9 cellular contexts compared by ENCODE assay signal in the genomic region with DNA sequence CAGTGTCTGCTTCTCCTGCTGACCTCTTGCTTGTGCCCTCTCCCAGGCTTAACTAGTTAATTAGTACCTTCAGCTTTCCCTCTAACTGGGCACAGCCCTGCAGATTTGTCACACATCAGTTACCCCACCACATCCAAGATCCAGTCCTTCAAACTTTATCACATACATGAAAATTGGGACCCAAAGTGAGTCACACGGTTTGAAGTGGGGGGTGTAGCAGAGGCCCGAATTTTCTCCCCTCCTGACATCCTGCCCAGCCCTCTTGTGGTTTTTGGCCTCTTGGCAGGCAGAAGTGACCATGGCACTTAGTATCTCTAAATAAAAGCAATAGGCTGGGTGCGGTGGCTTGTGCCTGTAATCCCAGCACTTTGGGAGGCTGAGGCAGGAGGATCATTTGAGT. TPM values are rescaled to one million over a fixed set of nuclear protein-coding genes. Genes with fewer than 3 reads are reported as not detected.
DNase-seq lines count a peak whose midpoint lies in the region; ATAC-seq and TF ChIP-seq lines count a peak whose summit lies in the region.
"Had no signal": no experiment of that assay in that cellular context is flagged by ENCODE, and none has a peak within 500 bp of the region (broad histone marks: within the 10 kb centered on the region; RNA-seq: fewer than 3 reads in every experiment).

No MANE protein-coding gene starts in this region.

- POLR2A ChIA-PET in CD4-positive, alpha-beta T cell (lab: Charles Lee): interaction anchor here (0.8 to 1.7 kb wide), 3 partner anchors 10 to 32 kb away, joined by 3 to 5 read pairs (median 4); no protein-coding TSS in a partner anchor

- intact Hi-C loops in CD4-positive, alpha-beta T cell (cut with DNase I, micrococcal nuclease): loop anchor here in 1 of 2 experiments (5.0 kb wide), 1 partner anchor 1066 kb away; no protein-coding TSS in a partner anchor

- TF ChIP-seq CTCF in CD4-positive, alpha-beta T cell (IDR thresholded peaks at IDR 0.05): no peak
- TF ChIP-seq CTCF in right atrium auricular region (IDR thresholded peaks at IDR 0.05): no peak

- CTCF ChIA-PET in CD4-positive, alpha-beta T cell (lab: Charles Lee): interaction anchor here (3.3 kb wide), 1 partner anchor 32 kb away, joined by 8 read pairs; no protein-coding TSS in a partner anchor

- no peaks in the 10 kb centered on the region for H3K27me3 ChIP-seq in CD4-positive, alpha-beta T cell (ENCODE audit: control insufficient read depth, insufficient read depth, low read length)
- H3K27me3 ChIP-seq in right atrium auricular region: no peaks in the 10 kb centered on the region
- H3K27me3 ChIP-seq: hepatocyte had no signal

- peak overlapping the region; percentile 84 for H3K27ac Mint-ChIP-seq in CD4-positive, alpha-beta T cell

- H3K36me3 ChIP-seq in right atrium auricular region: peaks cover 6% of the 10 kb centered on the region

- H3K9me3 ChIP-seq in CD4-positive, alpha-beta T cell (ENCODE audit: control insufficient read depth, low read length): no peaks in the 10 kb centered on the region
- no peaks in the 10 kb centered on the region for H3K9me3 ChIP-seq in right atrium auricular region

- peaks cover 76% of the 10 kb centered on the region for H3K4me1 Mint-ChIP-seq in CD4-positive, alpha-beta T cell (ENCODE audit: low read depth)

- peaks cover 3% of the 10 kb centered on the region for H3K36me3 Mint-ChIP-seq in CD4-positive, alpha-beta T cell (ENCODE audit: low read depth)

- H3K4me3 Mint-ChIP-seq in CD4-positive, alpha-beta T cell: peak overlapping the region; percentile 92

- H3K4me1 ChIP-seq in right atrium auricular region: peaks cover 0 to 74% of the 10 kb centered on the region in 2 donors

- no peak for DNase-seq in CD4-positive, alpha-beta T cell
- DNase-seq in MV-4-11 (lab: John Stamatoyannopoulos, UW) (peak; percentile 42), right atrium auricular region (ENCODE audit: low spot score) (no peak), epidermal melanocyte (ENCODE audit: insufficient read length, low spot score) (no peak), occipital lobe (lab: John Stamatoyannopoulos, UW) (no peak)
- DNase-seq: activated gamma-delta T cell treated with Interleukin-2 at 50 U/mL for 16 hours, small intestine had no signal

- H3K27me3 Mint-ChIP-seq in CD4-positive, alpha-beta T cell: no peaks in the 10 kb centered on the region

- H3K4me3 ChIP-seq in right atrium auricular region: no peak overlapping the region
- H3K4me3 ChIP-seq: hepatocyte had no signal

- no peak overlapping the region for H3K27ac ChIP-seq in CD4-positive, alpha-beta T cell (ENCODE audit: low read depth, low read length)
- peak overlapping the region; percentile 97 to 98 for H3K27ac ChIP-seq in right atrium auricular region
- H3K27ac ChIP-seq: hepatocyte had no signal

- ATAC-seq in CD4-positive, alpha-beta T cell (ENCODE audit: poor library complexity): no peak
- no peak for ATAC-seq in GM19324 (IDR thresholded peaks at IDR 0.05; ENCODE audit: low FRiP score, unreplicated experiment)

- H3K9me3 Mint-ChIP-seq in CD4-positive, alpha-beta T cell: no peaks in the 10 kb centered on the region

RNA-seq across cellular contexts. Expression of a gene that starts 3.9 kb away (rescaled TPM):
- 10 to 100 TPM; 16.4 to 16.6 TPM for total RNA-seq in CD4-positive, alpha-beta T cell
- 100 to 1,000 TPM; 148 to 187 TPM for total RNA-seq in right atrium auricular region
- total RNA-seq in occipital lobe: 5.5 TPM

RNA-seq across cellular contexts. Expression of a gene that starts 9.3 kb away (rescaled TPM):
- total RNA-seq in CD4-positive, alpha-beta T cell: 1 to 10 TPM; 3.5 to 3.7 TPM
- total RNA-seq in right atrium auricular region (1 to 10 TPM; 4.7 to 9.9 TPM), occipital lobe (0.16 TPM)

RNA-seq across cellular contexts. Expression of a gene that starts 51.5 kb away (rescaled TPM):
- total RNA-seq in CD4-positive, alpha-beta T cell: 10 to 100 TPM; 12.4 to 14.6 TPM
- total RNA-seq in right atrium auricular region (1 to 10 TPM; 7.2 to 9.6 TPM), occipital lobe (6.9 TPM)

RNA-seq across cellular contexts. Expression of a gene that starts 53.3 kb away (rescaled TPM):
- 1 to 10 TPM; 3.9 to 5.2 TPM for total RNA-seq in CD4-positive, alpha-beta T cell
- total RNA-seq in right atrium auricular region (10 to 100 TPM; 25.6 to 34.8 TPM), occipital lobe (13.6 TPM)

RNA-seq across cellular contexts. Expression of a gene that starts 53.9 kb away (rescaled TPM):
- total RNA-seq in CD4-positive, alpha-beta T cell: 1 to 10 TPM in 1 of 2 experiments, under 1 TPM in 1; 0.93 to 1.1 TPM
- total RNA-seq in right atrium auricular region (1 to 10 TPM; 2.7 to 4.6 TPM), occipital lobe (42.6 TPM)

Comparison
In these comparisons a context has a peak if more than half of its experiments do, and no peak if none do; other contexts are left out.
1. RNA of a gene that starts 3.9 kb away (total RNA-seq): 148 to 187 TPM in right atrium auricular region; 16.4 to 16.6 TPM in CD4-positive, alpha-beta T cell and 5.5 TPM in occipital lobe (single experiment); every median in the first group is over 4 times any median in the second.